ENCODE assay signal across 9 cellular contexts in the genomic region with DNA sequence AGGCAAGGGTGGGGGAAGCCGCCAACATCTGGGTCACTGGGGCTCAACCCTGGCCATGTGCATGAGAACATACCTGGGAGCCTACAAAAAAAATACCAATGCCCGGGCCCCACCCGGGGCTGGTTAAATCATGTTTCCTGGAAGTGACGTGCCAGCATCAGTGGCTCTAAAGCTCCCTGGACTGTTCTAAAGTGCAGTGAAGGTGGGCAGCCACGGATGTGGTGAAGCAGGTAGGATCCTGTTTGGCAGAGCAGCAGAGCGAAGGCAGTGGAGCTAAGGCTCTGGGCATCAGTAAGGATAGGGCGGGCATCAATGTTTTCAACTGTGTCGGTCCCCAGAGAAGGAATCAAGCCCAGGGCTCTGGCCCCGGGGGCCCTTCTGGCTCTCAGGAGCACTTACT. TPM values are rescaled to one million over a fixed set of nuclear protein-coding genes. Genes with fewer than 3 reads are reported as not detected.
DNase-seq lines count a peak whose midpoint lies in the region; ATAC-seq and TF ChIP-seq lines count a peak whose summit lies in the region.
"Had no signal": no experiment of that assay in that cellular context is flagged by ENCODE, and none has a peak within 500 bp of the region (broad histone marks: within the 10 kb centered on the region; RNA-seq: fewer than 3 reads in every experiment).

No MANE protein-coding gene starts in this region.

- POLR2A ChIA-PET in activated CD4-positive, alpha-beta memory T cell treated with anti-CD3 and anti-CD28 coated beads for 36 hours (lab: Charles Lee), result interaction anchor here (0.8 to 8.4 kb wide), 11 partner anchors 7 to 275 kb away, joined by 3 to 325 read pairs (median 8); a partner anchor contains a TSS

- no peaks in the 10 kb centered on the region; the same call in 2 of the 3 replicates for H3K36me3 Mint-ChIP-seq in GM23338 (ENCODE audit: low read depth)
- H3K36me3 Mint-ChIP-seq in activated CD4-positive, alpha-beta memory T cell treated with anti-CD3 and anti-CD28 coated beads for 36 hours, result peaks cover 22% of the 10 kb centered on the region
- H3K36me3 Mint-ChIP-seq in dendritic cell treated with granulocyte-macrophage colony-stimulating factor and Interleukin-4, amounts not matched to agents 40 ng/mL and 50 ng/mL, for 4 days (ENCODE audit: low read depth), result no peaks in the 10 kb centered on the region

- no peaks in the 10 kb centered on the region for H3K9me2 ChIP-seq in GM23338 (ENCODE audit: insufficient read depth)

- H3K4me2 ChIP-seq in GM23338, result no peak overlapping the region

- ATAC-seq in GM23338 (peak; percentile 45; the same call in 2 of the 3 replicates), HG03159 (IDR thresholded peaks at IDR 0.05; ENCODE audit: unreplicated experiment) (no peak)
- ATAC-seq: Panc1 had no signal

- no peaks in the 10 kb centered on the region for H4K20me1 ChIP-seq in GM23338 (replicated peaks; ENCODE audit: insufficient read depth)

- no peaks in the 10 kb centered on the region for H3K79me2 ChIP-seq in GM23338 (replicated peaks; ENCODE audit: insufficient read depth)

- H3K27ac ChIP-seq in GM23338 (ENCODE audit: low read depth), result no peak overlapping the region

- H3K27me3 Mint-ChIP-seq in GM23338 (ENCODE audit: insufficient read depth, low read depth, poor library complexity), result peaks cover 4% of the 10 kb centered on the region
- H3K27me3 Mint-ChIP-seq in activated CD4-positive, alpha-beta memory T cell treated with anti-CD3 and anti-CD28 coated beads for 36 hours, result no peaks in the 10 kb centered on the region
- H3K27me3 Mint-ChIP-seq in dendritic cell treated with granulocyte-macrophage colony-stimulating factor and Interleukin-4, amounts not matched to agents 40 ng/mL and 50 ng/mL, for 4 days, result no peaks in the 10 kb centered on the region

- 0 out of 2 replicates have a peak, but pooled peaks cover 3% of the 10 kb centered on the region for H3K4me1 ChIP-seq in GM23338 (ENCODE audit: insufficient read depth)

- no peaks in the 10 kb centered on the region for H3F3A ChIP-seq in GM23338 (replicated peaks; ENCODE audit: low read depth)

- CTCF ChIA-PET in activated CD4-positive, alpha-beta memory T cell treated with anti-CD3 and anti-CD28 coated beads for 36 hours (lab: Charles Lee), result interaction anchor here (0.9 to 6.9 kb wide), 4 partner anchors 17 to 67 kb away, joined by 3 to 71 read pairs (median 21); no protein-coding TSS in a partner anchor

- H3K36me3 ChIP-seq in GM23338 (ENCODE audit: insufficient read depth) (no peaks in the 10 kb centered on the region), H7 (replicated peaks; ENCODE audit: control insufficient read depth, insufficient read depth, low read length) (no peaks in the 10 kb centered on the region)

- no peaks in the 10 kb centered on the region for H3K9me3 Mint-ChIP-seq in GM23338
- H3K9me3 Mint-ChIP-seq in activated CD4-positive, alpha-beta memory T cell treated with anti-CD3 and anti-CD28 coated beads for 36 hours, result peaks cover 5% of the 10 kb centered on the region
- no peaks in the 10 kb centered on the region for H3K9me3 Mint-ChIP-seq in dendritic cell treated with granulocyte-macrophage colony-stimulating factor and Interleukin-4, amounts not matched to agents 40 ng/mL and 50 ng/mL, for 4 days

- H2AFZ ChIP-seq in GM23338, result 0 out of 2 replicates have a peak overlapping the region, but pooled peaks have one; percentile 63

- intact Hi-C loops in activated CD4-positive, alpha-beta memory T cell treated with anti-CD3 and anti-CD28 coated beads for 36 hours (cut with micrococcal nuclease), result loop anchor here (5.0 kb wide), 4 partner anchors 183 to 627 kb away; a partner anchor contains a TSS
- intact Hi-C loops in dendritic cell treated with granulocyte-macrophage colony-stimulating factor and Interleukin-4, amounts not matched to agents 40 ng/mL and 50 ng/mL, for 4 days (cut with micrococcal nuclease), result no loop called here

- no peaks in the 10 kb centered on the region for H3K27me3 ChIP-seq in GM23338 (ENCODE audit: insufficient read depth)
- no peaks in the 10 kb centered on the region for H3K27me3 ChIP-seq in H7 (ENCODE audit: control insufficient read depth, insufficient read depth, low read length)

- TF ChIP-seq CTCF in GM23338 (conservative IDR thresholded peaks at IDR 0.05; ENCODE audit: low read depth in 2 of 2), result no peak

- H3K4me3 ChIP-seq in GM23338 (no peak overlapping the region), H7 (ENCODE audit: insufficient read depth, low read depth, low read length) (no peak overlapping the region)

- no peak overlapping the region for H3K27ac Mint-ChIP-seq in GM23338
- peak overlapping the region; percentile 84 for H3K27ac Mint-ChIP-seq in activated CD4-positive, alpha-beta memory T cell treated with anti-CD3 and anti-CD28 coated beads for 36 hours
- H3K27ac Mint-ChIP-seq in dendritic cell treated with granulocyte-macrophage colony-stimulating factor and Interleukin-4, amounts not matched to agents 40 ng/mL and 50 ng/mL, for 4 days, result peak overlapping the region; percentile 44

- H3K4me3 Mint-ChIP-seq in GM23338, result no peak overlapping the region
- peak overlapping the region; percentile 73 for H3K4me3 Mint-ChIP-seq in activated CD4-positive, alpha-beta memory T cell treated with anti-CD3 and anti-CD28 coated beads for 36 hours
- H3K4me3 Mint-ChIP-seq in dendritic cell treated with granulocyte-macrophage colony-stimulating factor and Interleukin-4, amounts not matched to agents 40 ng/mL and 50 ng/mL, for 4 days, result no peak overlapping the region

- H3K4me1 Mint-ChIP-seq in GM23338, result peaks cover 14% of the 10 kb centered on the region
- peaks cover 93% of the 10 kb centered on the region for H3K4me1 Mint-ChIP-seq in activated CD4-positive, alpha-beta memory T cell treated with anti-CD3 and anti-CD28 coated beads for 36 hours (ENCODE audit: low read depth)
- peaks cover 71% of the 10 kb centered on the region for H3K4me1 Mint-ChIP-seq in dendritic cell treated with granulocyte-macrophage colony-stimulating factor and Interleukin-4, amounts not matched to agents 40 ng/mL and 50 ng/mL, for 4 days (ENCODE audit: low read depth)

- DNase-seq in GM23338 (ENCODE audit: low spot score) (no peak), Ammon's horn (ENCODE audit: low spot score) (no peak), SKM-1 treated with dmso at 0.1 percent for 144 hours (lab: John Stamatoyannopoulos, UW; ENCODE audit: unreplicated experiment) (no peak), H7 (no peak)
- DNase-seq in activated CD4-positive, alpha-beta memory T cell treated with anti-CD3 and anti-CD28 coated beads for 36 hours, result peak; percentile 89
- peak; percentile 65 to 69 for DNase-seq in stimulated activated CD4-positive, alpha-beta T cell treated with anti-CD3 and anti-CD28 coated beads, Interleukin-2, amount 100 ng/mL, for 24 hours

TF ChIP-seq in GM23338, 12 proteins besides CTCF, POLR2A, EP300 and RAD21:
- TF ChIP-seq JUNB (IDR thresholded peaks at IDR 0.05; ENCODE audit: unreplicated experiment) (no peak), STAT1 (IDR thresholded peaks at IDR 0.05; ENCODE audit: unreplicated experiment) (no peak), CREB1 (CRISPR knock-in tag; IDR thresholded peaks at IDR 0.05; ENCODE audit: low read depth) (no peak)

RNA-seq across cellular contexts. Expression of a gene that starts 0.5 kb away (rescaled TPM):
- 0.35 TPM in 2 replicates for total RNA-seq in GM23338 (2014; rRNA removed; shearing (Covaris generic))
- polyA plus RNA-seq in GM23338 (2016; fragmentation: Nextera tagmentation; extraction: Ambion mirVana), result 0.19 and 0.45 TPM in 2 replicates
- 1 to 10 TPM; 6.5 to 6.9 TPM for total RNA-seq in activated CD4-positive, alpha-beta memory T cell treated with anti-CD3 and anti-CD28 coated beads for 36 hours
- 0.22 and 1.1 TPM in 2 replicates for total RNA-seq in H7 (2014; rRNA removed; shearing (Covaris generic))

Comparison
In these comparisons a context has a peak if more than half of its experiments do, and no peak if none do; other contexts are left out.
1. DNase-seq: peak in activated CD4-positive, alpha-beta memory T cell treated with anti-CD3 and anti-CD28 coated beads for 36 hours (single experiment) and stimulated activated CD4-positive, alpha-beta T cell treated with anti-CD3 and anti-CD28 coated beads, Interleukin-2, amount 100 ng/mL, for 24 hours (2 of 2); none in GM23338 (single experiment), Ammon's horn (single experiment), SKM-1 treated with dmso at 0.1 percent for 144 hours (single experiment) and H7 (single experiment).